23 cellular contexts compared by ENCODE assay signal in the genomic region with DNA sequence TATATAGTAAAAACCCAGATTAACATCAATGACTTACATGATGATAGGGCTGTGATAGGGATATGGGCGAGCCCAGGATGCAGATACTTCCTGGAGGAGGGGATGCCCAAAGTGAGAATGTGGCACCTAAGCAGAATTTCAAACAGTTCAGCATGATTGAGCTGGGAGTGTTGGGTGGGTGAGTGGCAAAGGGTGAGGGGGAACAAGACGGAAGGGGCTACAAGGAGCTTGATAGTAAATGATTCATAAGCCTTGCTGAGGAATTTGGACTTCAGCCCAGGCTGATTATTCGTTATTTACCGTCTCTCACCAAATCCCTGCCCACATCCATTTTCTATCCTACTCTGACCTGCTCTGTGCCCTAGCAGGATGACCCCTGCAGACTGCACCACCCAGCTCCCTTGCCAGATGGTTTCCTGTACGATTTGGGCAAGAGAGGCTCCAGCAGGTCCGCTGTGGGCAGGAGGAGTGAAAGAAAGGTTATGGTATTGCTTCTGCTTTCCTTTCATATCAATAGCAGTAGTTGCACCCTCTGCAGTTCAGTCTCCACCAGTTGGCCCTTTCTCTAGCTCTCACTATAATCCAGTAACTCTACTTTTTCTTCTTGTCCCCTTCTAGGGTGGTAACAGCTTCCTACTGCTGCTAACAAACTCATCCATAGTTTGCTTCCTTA. TPM values are rescaled to one million over a fixed set of nuclear protein-coding genes. Genes with fewer than 3 reads are reported as not detected.
DNase-seq lines count a peak whose midpoint lies in the region; ATAC-seq, FAIRE-seq and TF ChIP-seq lines count a peak whose summit lies in the region.
"Had no signal": no experiment of that assay in that cellular context is flagged by ENCODE, and none has a peak within 500 bp of the region (broad histone marks: within the 10 kb centered on the region; RNA-seq: fewer than 3 reads in every experiment).

No MANE protein-coding gene starts in this region.

- TF ChIP-seq POLR2A in GM12878 (IDR thresholded peaks at IDR 0.05; ENCODE audit: low read depth, low read length), result no peak

- CTCF ChIA-PET in GM12878 (lab: Yijun Ruan, JAX), result interaction anchor here (0.9 to 1.8 kb wide), 5 partner anchors 10 to 205 kb away, joined by 3 to 7 read pairs (median 4); no protein-coding TSS in a partner anchor

- H2AFZ ChIP-seq in GM12878 (ENCODE audit: control insufficient read depth, low read depth, low read length), result no peak overlapping the region
- H2AFZ ChIP-seq: neural progenitor cell had no signal

- no peaks in the 10 kb centered on the region for H3K27me3 Mint-ChIP-seq in glutamatergic neuron (ENCODE audit: unreplicated experiment)

- no peaks in the 10 kb centered on the region for H3K36me3 Mint-ChIP-seq in glutamatergic neuron (ENCODE audit: unreplicated experiment)
- H3K36me3 Mint-ChIP-seq: neural progenitor cell had no signal

- peak; percentile 47 for ATAC-seq in GM12878
- ATAC-seq in left lobe of liver, result peak; percentile 8
- ATAC-seq in HG03135 (IDR thresholded peaks at IDR 0.05; ENCODE audit: unreplicated experiment), result no peak
- ATAC-seq: Panc1 had no signal

- H3K27me3 ChIP-seq in GM12878 (replicated peaks in 1 of 2; ENCODE audit: control insufficient read depth in 2 of 2, insufficient read depth in 2 of 2, low read length in 1 of 2), result no peaks in the 10 kb centered on the region
- H3K27me3 ChIP-seq: neural progenitor cell had no signal

- H3K4me3 Mint-ChIP-seq in glutamatergic neuron (ENCODE audit: unreplicated experiment), result no peak overlapping the region
- H3K4me3 Mint-ChIP-seq: neural progenitor cell had no signal

- H3K9me3 ChIP-seq in GM12878 (replicated peaks; ENCODE audit: control insufficient read depth, insufficient read depth, low read length), result no peaks in the 10 kb centered on the region

- RAD21 ChIA-PET in GM12878 (lab: Charles Lee; ENCODE audit: unreplicated experiment), result no interaction called here

- no peaks in the 10 kb centered on the region for H3K79me2 ChIP-seq in GM12878 (ENCODE audit: control insufficient read depth, insufficient read depth, low read length)

- DNase-seq in Caki2 (ENCODE audit: low read depth), result peak; percentile 18
- DNase-seq in HT1080 (ENCODE audit: low read depth), result peak; percentile 45
- DNase-seq in GM12878 (ENCODE audit: low read depth, low spot score), result no peak
- DNase-seq in left lobe of liver (ENCODE audit: low spot score), result no peak
- DNase-seq in glutamatergic neuron, result no peak
- DNase-seq in DMS53 treated with DMSO at 0.1 percent for 48 hours (lab: John Stamatoyannopoulos, UW; ENCODE audit: unreplicated experiment), result no peak
- DNase-seq in CD1c-positive myeloid dendritic cell (ENCODE audit: extremely low spot score), result no peak
- DNase-seq: activated CD4-positive, alpha-beta T cell treated with anti-CD3 and anti-CD28 coated beads for 48 hours; activated effector memory CD4-positive, alpha-beta T cell treated with anti-CD3 and anti-CD28 coated beads, Interleukin-2, amount 50 U/mL, for 16 hours; amniotic stem cell; effector memory CD4-positive, alpha-beta T cell; kidney; midbrain; NCI-H1105 treated with DMSO at 0.1 percent for 48 hours; NCI-H2107; NCI-H748 treated with DMSO at 0.1 percent for 48 hours had no signal

- H3K4me2 ChIP-seq in GM12878 (ENCODE audit: control insufficient read depth, insufficient read depth), result no peak overlapping the region
- H3K4me2 ChIP-seq: neural progenitor cell had no signal

- no peak overlapping the region for H3K27ac Mint-ChIP-seq in glutamatergic neuron (ENCODE audit: unreplicated experiment)
- H3K27ac Mint-ChIP-seq: neural progenitor cell had no signal

- no peaks in the 10 kb centered on the region for H4K20me1 ChIP-seq in GM12878 (ENCODE audit: control insufficient read depth, insufficient read depth)

- FAIRE-seq in GM12878 (lab: Jason Lieb, UNC), result no peak
- FAIRE-seq: kidney had no signal

- WGBS in GM12878 (ENCODE audit: insufficient coverage, insufficient replicate concordance, low lambda C conversion rate, missing lambda C conversion rate), result 28% methylated on average over 6 of the region's 6 CpGs

- POLR2A ChIA-PET in GM12878 (lab: Charles Lee), result no interaction called here

- H3K9me3 Mint-ChIP-seq in glutamatergic neuron (ENCODE audit: unreplicated experiment), result no peaks in the 10 kb centered on the region
- H3K9me3 Mint-ChIP-seq: neural progenitor cell had no signal

- no peaks in the 10 kb centered on the region for H3K36me3 ChIP-seq in GM12878 (ENCODE audit: control insufficient read depth in 2 of 2, insufficient read depth in 2 of 2, low read length in 1 of 2)
- H3K36me3 ChIP-seq: neural progenitor cell had no signal

- no peak for TF ChIP-seq EP300 in GM12878 (IDR thresholded peaks at IDR 0.05; ENCODE audit: borderline replicate concordance in 1 of 2, control insufficient read depth in 1 of 2, low read depth in 2 of 2, low read length in 2 of 2)

- peaks cover 9% of the 10 kb centered on the region for H3K4me1 Mint-ChIP-seq in glutamatergic neuron (ENCODE audit: low read depth, unreplicated experiment)

- TF ChIP-seq CTCF in GM12878 (IDR thresholded peaks at IDR 0.05 in 2 of 3, conservative IDR thresholded peaks at IDR 0.05 in 1 of 3; ENCODE audit: control insufficient read depth in 2 of 3, extremely low read depth in 1 of 3, insufficient read depth in 1 of 3, low read depth in 3 of 3, low read length in 3 of 3), result no peak
- no peak for TF ChIP-seq CTCF in glutamatergic neuron (IDR thresholded peaks at IDR 0.05; ENCODE audit: partially characterized antibody, unreplicated experiment)

- SMC1A ChIA-PET in GM12878 (lab: Charles Lee; ENCODE audit: uncharacterized antibody, unreplicated experiment), result interaction anchor here (0.9 to 1.2 kb wide), 2 partner anchors 15 to 205 kb away, joined by 3 to 5 read pairs; no protein-coding TSS in a partner anchor

- no peak overlapping the region for H3K27ac ChIP-seq in GM12878 (ENCODE audit: control insufficient read depth, insufficient read depth)
- H3K27ac ChIP-seq: C4-2B, HL-60, neural progenitor cell, SK-N-MC had no signal

- in situ Hi-C loops in Caki2 (cut with HindIII; ENCODE audit: low pct_unique_long_range_greater_than_20kb, low sequenced_read_pairs) (no loop called here), GM12878 (cut with MboI) (no loop called here)

- intact Hi-C loops in GM12878 (cut with micrococcal nuclease; ENCODE audit: unreplicated experiment), result no loop called here

- H3K4me3 ChIP-seq in GM12878, result no peak overlapping the region
- H3K4me3 ChIP-seq: neural progenitor cell, SK-N-MC had no signal

- BruUV-seq in GM12878 (replicated peaks; lab: Mats Ljungman, UMichigan), result no TSS peak

- H3K4me1 ChIP-seq in GM12878 (ENCODE audit: control insufficient read depth, insufficient read depth, low read length), result no peaks in the 10 kb centered on the region

- TF ChIP-seq RAD21 in GM12878 (IDR thresholded peaks at IDR 0.05; ENCODE audit: insufficient read depth, low read depth, low read length), result no peak

- H3K9ac ChIP-seq in GM12878 (ENCODE audit: control insufficient read depth, insufficient read depth, low read length), result no peak overlapping the region
- H3K9ac ChIP-seq: neural progenitor cell had no signal

RNA-seq across cellular contexts. Expression of a gene that starts 30.3 kb away (rescaled TPM):
- 1.5 and 2.2 TPM in 2 replicates for total RNA-seq in Caki2 (2014; rRNA removed; shearing (Covaris generic); ENCODE audit: low replicate concordance)
- total RNA-seq in HT1080 (2014; rRNA removed; shearing (Covaris generic)), result 9.0 and 9.2 TPM in 2 replicates
- 8.1 and 8.3 TPM in 2 replicates for polyA plus RNA-seq in HT1080 (2015; cell fraction: cytosol; rRNA removed)
- polyA plus RNA-seq in HT1080 (2015; cell fraction: nucleus; rRNA removed), result 12.7 and 14.6 TPM in 2 replicates
- 10.2 and 10.8 TPM in 2 replicates for total RNA-seq in GM12878 (2013; cell fraction: nucleolus; rRNA removed)
- 4.7 TPM in 2 replicates for total RNA-seq in GM12878 (2014; rRNA removed)
- total RNA-seq in GM12878 (2014; rRNA removed; fragmentation: Illumina TruSeq; extraction: Trizol), result 3.5 and 3.7 TPM in 2 replicates
- total RNA-seq in GM12878 (2021), result 9.1 and 12.1 TPM in 2 replicates
- 3.4 TPM for polyA plus RNA-seq in GM12878 (2011; ENCODE audit: low read depth)
- polyA plus RNA-seq in GM12878 (2011; rRNA removed), result 5.3 and 14.2 TPM in 2 replicates
- 6.9 and 11.5 TPM in 2 replicates for polyA plus RNA-seq in GM12878 (2011; cell fraction: cytosol; rRNA removed)
- polyA plus RNA-seq in GM12878 (2011; cell fraction: nucleus; rRNA removed), result 9.7 and 12.5 TPM in 2 replicates
- polyA plus RNA-seq in GM12878 (2012), result 4.9 and 5.9 TPM in 2 replicates
- polyA plus RNA-seq in GM12878 (2014; fragmentation: Illumina TruSeq; extraction: Trizol), result 5.1 and 9.1 TPM in 2 replicates
- polyA plus RNA-seq in GM12878 (2014; fragmentation: Nextera tagmentation; extraction: Ambion mirVana), result 1 to 10 TPM in 1 of 2 experiments, under 1 TPM in 1; 0.97 to 1.1 TPM
- polyA plus RNA-seq in GM12878 (2014; rRNA removed), result 4.2 TPM in 2 replicates
- polyA plus RNA-seq in GM12878 (2016; fragmentation: Nextera tagmentation; extraction: Ambion mirVana), result 1 to 10 TPM; 4.0 to 5.5 TPM
- polyA minus RNA-seq in GM12878 (2011; rRNA and poly(A)+ RNA removed), result 9.8 and 15.1 TPM in 2 replicates
- 3.5 and 4.2 TPM in 2 replicates for polyA minus RNA-seq in GM12878 (2011; cell fraction: cytosol; rRNA and poly(A)+ RNA removed)
- 4.7 and 7.8 TPM in 2 replicates for polyA minus RNA-seq in GM12878 (2011; cell fraction: nucleus; rRNA and poly(A)+ RNA removed)
- 23.7 TPM for total RNA-seq in left lobe of liver
- total RNA-seq in glutamatergic neuron (ENCODE audit: unreplicated experiment), result 10.1 TPM

RNA-seq across cellular contexts. Expression of a gene that starts 31.4 kb away (rescaled TPM):
- total RNA-seq in Caki2 (2014; rRNA removed; shearing (Covaris generic); ENCODE audit: low replicate concordance), result not detected in 2 replicates
- 59.2 and 61.0 TPM in 2 replicates for total RNA-seq in HT1080 (2014; rRNA removed; shearing (Covaris generic))
- 52.6 and 59.3 TPM in 2 replicates for polyA plus RNA-seq in HT1080 (2015; cell fraction: cytosol; rRNA removed)
- 32.3 and 35.2 TPM in 2 replicates for polyA plus RNA-seq in HT1080 (2015; cell fraction: nucleus; rRNA removed)
- total RNA-seq in GM12878 (2013; cell fraction: nucleolus; rRNA removed), result 3.2 and 3.7 TPM in 2 replicates
- total RNA-seq in GM12878 (2014; rRNA removed) (not detected in 2 replicates), GM12878 (2014; rRNA removed; fragmentation: Illumina TruSeq; extraction: Trizol) (not detected in 2 replicates), GM12878 (2021) (0.11 TPM in 1 of 2 replicates, not detected in the other), left lobe of liver (0.73 TPM), glutamatergic neuron (ENCODE audit: unreplicated experiment) (0.98 TPM)
- 0.47 TPM for polyA plus RNA-seq in GM12878 (2011; ENCODE audit: low read depth)
- polyA plus RNA-seq in GM12878 (2011; rRNA removed) (0.14 TPM in 1 of 2 replicates, not detected in the other), GM12878 (2014; fragmentation: Illumina TruSeq; extraction: Trizol) (0.10 TPM in 1 of 2 replicates, not detected in the other), GM12878 (2014; fragmentation: Nextera tagmentation; extraction: Ambion mirVana) (not detected), GM12878 (2014; rRNA removed) (not detected in 2 replicates), GM12878 (2016; fragmentation: Nextera tagmentation; extraction: Ambion mirVana) (under 1 TPM in 1 of 2 experiments, not detected in 1; 0.06 TPM)
- 0.01 TPM in 1 of 2 replicates, not detected in the other for polyA plus RNA-seq in GM12878 (2011; cell fraction: cytosol; rRNA removed)
- polyA plus RNA-seq in GM12878 (2011; cell fraction: nucleus; rRNA removed), result 0.13 TPM in 1 of 2 replicates, not detected in the other
- polyA plus RNA-seq in GM12878 (2012), result 0.17 TPM in 1 of 2 replicates, not detected in the other
- polyA minus RNA-seq in GM12878 (2011; rRNA and poly(A)+ RNA removed), result not detected in 2 replicates
- polyA minus RNA-seq in GM12878 (2011; cell fraction: cytosol; rRNA and poly(A)+ RNA removed), result not detected in 2 replicates
- not detected in 2 replicates for polyA minus RNA-seq in GM12878 (2011; cell fraction: nucleus; rRNA and poly(A)+ RNA removed)

RNA-seq across cellular contexts. Expression of a gene that starts 57.4 kb away (rescaled TPM):
- total RNA-seq in Caki2 (2014; rRNA removed; shearing (Covaris generic); ENCODE audit: low replicate concordance), result not detected in 2 replicates
- not detected in 2 replicates for total RNA-seq in HT1080 (2014; rRNA removed; shearing (Covaris generic))
- not detected in 2 replicates for polyA plus RNA-seq in HT1080 (2015; cell fraction: cytosol; rRNA removed)
- polyA plus RNA-seq in HT1080 (2015; cell fraction: nucleus; rRNA removed), result not detected in 2 replicates
- total RNA-seq in GM12878 (2013; cell fraction: nucleolus; rRNA removed), result not detected in 2 replicates
- total RNA-seq in GM12878 (2014; rRNA removed) (0.28 TPM in 1 of 2 replicates, not detected in the other), GM12878 (2014; rRNA removed; fragmentation: Illumina TruSeq; extraction: Trizol) (not detected in 2 replicates), GM12878 (2021) (not detected in 2 replicates), left lobe of liver (not detected), glutamatergic neuron (ENCODE audit: unreplicated experiment) (not detected)
- not detected for polyA plus RNA-seq in GM12878 (2011; ENCODE audit: low read depth)
- polyA plus RNA-seq in GM12878 (2011; rRNA removed) (not detected in 2 replicates), GM12878 (2014; fragmentation: Illumina TruSeq; extraction: Trizol) (not detected in 2 replicates), GM12878 (2014; fragmentation: Nextera tagmentation; extraction: Ambion mirVana) (not detected), GM12878 (2014; rRNA removed) (not detected in 2 replicates), GM12878 (2016; fragmentation: Nextera tagmentation; extraction: Ambion mirVana) (not detected)
- polyA plus RNA-seq in GM12878 (2011; cell fraction: cytosol; rRNA removed), result not detected in 2 replicates
- polyA plus RNA-seq in GM12878 (2011; cell fraction: nucleus; rRNA removed), result not detected in 2 replicates
- not detected in 2 replicates for polyA plus RNA-seq in GM12878 (2012)
- polyA minus RNA-seq in GM12878 (2011; rRNA and poly(A)+ RNA removed), result not detected in 2 replicates
- polyA minus RNA-seq in GM12878 (2011; cell fraction: cytosol; rRNA and poly(A)+ RNA removed), result not detected in 2 replicates
- polyA minus RNA-seq in GM12878 (2011; cell fraction: nucleus; rRNA and poly(A)+ RNA removed), result not detected in 2 replicates
- total RNA-seq: kidney, pulmonary artery endothelial cell had no signal

RNA-seq across cellular contexts. Expression of a gene that starts 59.8 kb away (rescaled TPM):
- not detected in 2 replicates for total RNA-seq in Caki2 (2014; rRNA removed; shearing (Covaris generic); ENCODE audit: low replicate concordance)
- 0.39 TPM in 1 of 2 replicates, not detected in the other for total RNA-seq in HT1080 (2014; rRNA removed; shearing (Covaris generic))
- polyA plus RNA-seq in HT1080 (2015; cell fraction: cytosol; rRNA removed), result 0.31 TPM in 1 of 2 replicates, not detected in the other
- 0.16 and 0.50 TPM in 2 replicates for polyA plus RNA-seq in HT1080 (2015; cell fraction: nucleus; rRNA removed)
- 0.83 TPM in 1 of 2 replicates, not detected in the other for total RNA-seq in GM12878 (2013; cell fraction: nucleolus; rRNA removed)
- total RNA-seq in GM12878 (2014; rRNA removed), result not detected in 2 replicates
- total RNA-seq in GM12878 (2014; rRNA removed; fragmentation: Illumina TruSeq; extraction: Trizol), result not detected in 2 replicates
- total RNA-seq in GM12878 (2021), result not detected in 2 replicates
- polyA plus RNA-seq in GM12878 (2011; ENCODE audit: low read depth), result not detected
- polyA plus RNA-seq in GM12878 (2011; rRNA removed), result not detected in 2 replicates
- not detected in 2 replicates for polyA plus RNA-seq in GM12878 (2011; cell fraction: cytosol; rRNA removed)
- not detected in 2 replicates for polyA plus RNA-seq in GM12878 (2011; cell fraction: nucleus; rRNA removed)
- polyA plus RNA-seq in GM12878 (2012), result not detected in 2 replicates
- not detected in 2 replicates for polyA plus RNA-seq in GM12878 (2014; fragmentation: Illumina TruSeq; extraction: Trizol)
- under 1 TPM in 1 of 2 experiments, not detected in 1; 0.14 TPM for polyA plus RNA-seq in GM12878 (2014; fragmentation: Nextera tagmentation; extraction: Ambion mirVana)
- not detected in 2 replicates for polyA plus RNA-seq in GM12878 (2014; rRNA removed)
- not detected for polyA plus RNA-seq in GM12878 (2016; fragmentation: Nextera tagmentation; extraction: Ambion mirVana)
- not detected in 2 replicates for polyA minus RNA-seq in GM12878 (2011; rRNA and poly(A)+ RNA removed)
- polyA minus RNA-seq in GM12878 (2011; cell fraction: cytosol; rRNA and poly(A)+ RNA removed), result not detected in 2 replicates
- not detected in 2 replicates for polyA minus RNA-seq in GM12878 (2011; cell fraction: nucleus; rRNA and poly(A)+ RNA removed)
- total RNA-seq in left lobe of liver, result not detected
- not detected for total RNA-seq in glutamatergic neuron (ENCODE audit: unreplicated experiment)
- total RNA-seq: kidney, pulmonary artery endothelial cell had no signal

Comparison
In these comparisons a context has a peak if more than half of its experiments do, and no peak if none do; other contexts are left out.
1. DNase-seq: peak in Caki2 (single experiment) and HT1080 (single experiment); none in GM12878 (single experiment), left lobe of liver (single experiment), glutamatergic neuron (single experiment), DMS53 treated with DMSO at 0.1 percent for 48 hours (single experiment) and CD1c-positive myeloid dendritic cell (single experiment).
2. RNA of a gene that starts 31.4 kb away (total RNA-seq): 59.2 to 61.0 TPM in HT1080; 0.98 TPM in glutamatergic neuron (single experiment), 0.73 TPM in left lobe of liver (single experiment), not detected in Caki2 and 0.11 to 3.7 TPM in GM12878; every median in the first group is over 10 times any median in the second.